Comparison of ENCODE assay signal across 1 cellular context in the genomic region with DNA sequence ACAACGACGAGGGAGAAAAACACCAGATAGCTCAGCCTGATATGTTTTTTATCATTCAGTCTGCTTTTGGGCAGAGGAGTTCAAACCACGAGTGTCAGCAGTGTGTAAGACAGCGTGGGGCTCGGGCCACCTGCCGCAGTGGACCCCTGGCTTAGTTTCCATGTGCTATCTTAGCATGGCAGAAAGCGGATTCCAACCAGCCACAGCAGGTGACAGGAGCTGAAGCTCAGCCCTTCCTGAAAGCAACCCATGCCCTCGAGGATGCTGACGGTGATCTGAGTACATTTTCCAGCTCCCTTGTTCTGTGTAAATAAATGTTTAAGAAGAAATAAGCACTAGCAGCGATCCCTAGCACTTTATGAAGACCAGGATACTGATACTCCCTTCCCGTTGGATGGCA.
TF ChIP-seq lines count a peak whose summit lies in the region.

No MANE protein-coding gene starts in this region.

TF ChIP-seq in HepG2, 621 proteins besides CTCF, POLR2A, EP300 and RAD21 (continued from another document):
- TF ChIP-seq, protein P1, sequence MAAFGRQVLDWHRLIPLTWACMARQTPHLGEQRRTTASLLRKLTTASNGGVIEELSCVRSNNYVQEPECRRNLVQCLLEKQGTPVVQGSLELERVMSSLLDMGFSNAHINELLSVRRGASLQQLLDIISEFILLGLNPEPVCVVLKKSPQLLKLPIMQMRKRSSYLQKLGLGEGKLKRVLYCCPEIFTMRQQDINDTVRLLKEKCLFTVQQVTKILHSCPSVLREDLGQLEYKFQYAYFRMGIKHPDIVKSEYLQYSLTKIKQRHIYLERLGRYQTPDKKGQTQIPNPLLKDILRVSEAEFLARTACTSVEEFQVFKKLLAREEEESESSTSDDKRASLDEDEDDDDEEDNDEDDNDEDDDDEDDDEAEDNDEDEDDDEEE (CRISPR knock-in tag; IDR thresholded peaks at IDR 0.05): no peak
